Comparison of ENCODE assay signal across 8 cellular contexts in genomic region chrX:40169193-40170086, GRCh38.
A peak's percentile ranks its signal among the peaks of the same experiment; 100 is the strongest.
DNase-seq lines count a peak whose midpoint lies in the region; ATAC-seq and TF ChIP-seq lines count a peak whose summit lies in the region.

No MANE protein-coding gene starts in this region.

- H3K4me2 ChIP-seq in Karpas-422 (ENCODE audit: low read depth, low read length, poor library complexity, severe bottlenecking) (peak overlapping the region; percentile 44), SK-N-SH (peak overlapping the region; percentile 71)

- DNase-seq in CD4-positive, CD25-positive, alpha-beta regulatory T cell: peak; percentile 63 to 90 (median 77)
- DNase-seq in Karpas-422 (peak; percentile 78), SK-N-SH (peak; percentile 83), GM19238 (ENCODE audit: insufficient read length, low spot score) (no peak)
- DNase-seq in activated naive CD4-positive, alpha-beta T cell treated with anti-CD3 and anti-CD28 coated beads, Interleukin-2, amount 10 ng/mL, durations not matched to agents 7 days and 5 days: peak; percentile 91
- peak; percentile 60 to 67 for DNase-seq in stimulated activated CD4-positive, alpha-beta T cell treated with anti-CD3 and anti-CD28 coated beads, Interleukin-2, amount 100 ng/mL, for 48 hours

- H3K9me2 ChIP-seq in Karpas-422 (replicated peaks; ENCODE audit: insufficient read depth, low read length) (no peaks in the 10 kb centered on the region), SK-N-SH (no peaks in the 10 kb centered on the region)

- peak; percentile 63 to 67 for ATAC-seq in CD4-positive, CD25-positive, alpha-beta regulatory T cell (ENCODE audit: low read depth in 2 of 2)
- ATAC-seq in GM21381 (IDR thresholded peaks at IDR 0.05; ENCODE audit: unreplicated experiment): peak; percentile 44

- no peaks in the 10 kb centered on the region for H4K20me1 ChIP-seq in Karpas-422 (ENCODE audit: insufficient read depth, low read depth, low read length)
- no peaks in the 10 kb centered on the region for H4K20me1 ChIP-seq in SK-N-SH (ENCODE audit: insufficient read depth)

- peak overlapping the region; percentile 95 to 97 (median 97) for H3K27ac Mint-ChIP-seq in CD4-positive, CD25-positive, alpha-beta regulatory T cell
- H3K27ac Mint-ChIP-seq in activated naive CD4-positive, alpha-beta T cell treated with anti-CD3 and anti-CD28 coated beads, Interleukin-2, amount 10 ng/mL, durations not matched to agents 7 days and 5 days: peak overlapping the region; percentile 99

- peak overlapping the region; percentile 54 for H3K9ac ChIP-seq in Karpas-422 (ENCODE audit: low read length)
- no peak overlapping the region for H3K9ac ChIP-seq in SK-N-SH
- H3K9ac ChIP-seq in iPS-18a (ENCODE audit: low read length): peak overlapping the region; percentile 59

- POLR2A ChIA-PET in SK-N-SH (lab: Yijun Ruan, JAX): interaction anchor here (0.9 to 1.2 kb wide), 3 partner anchors 68 to 82 kb away, joined by 3 to 4 read pairs (median 3); partner anchors contain the start of gene BCOR

- CTCF ChIA-PET in SK-N-SH (lab: Yijun Ruan, JAX): interaction anchor here (0.6 to 1.7 kb wide), 4 partner anchors 28 to 914 kb away, joined by 3 to 4 read pairs (median 4); no protein-coding TSS in a partner anchor
- CTCF ChIA-PET in activated naive CD4-positive, alpha-beta T cell treated with anti-CD3 and anti-CD28 coated beads, Interleukin-2, amount 10 ng/mL, durations not matched to agents 7 days and 5 days (lab: Charles Lee): interaction anchor here (0.9 to 1.2 kb wide), 2 partner anchors 8 to 88 kb away, joined by 3 read pairs; no protein-coding TSS in a partner anchor

- peaks cover 12% of the 10 kb centered on the region for H3K27me3 Mint-ChIP-seq in CD4-positive, CD25-positive, alpha-beta regulatory T cell
- H3K27me3 Mint-ChIP-seq in activated naive CD4-positive, alpha-beta T cell treated with anti-CD3 and anti-CD28 coated beads, Interleukin-2, amount 10 ng/mL, durations not matched to agents 7 days and 5 days: peaks cover 5% of the 10 kb centered on the region

- no peaks in the 10 kb centered on the region for H3K27me3 ChIP-seq in CD4-positive, CD25-positive, alpha-beta regulatory T cell (ENCODE audit: control insufficient read depth, insufficient read depth, low read length)
- H3K27me3 ChIP-seq in Karpas-422 (ENCODE audit: low read length) (no peaks in the 10 kb centered on the region), SK-N-SH (ENCODE audit: insufficient read depth) (peaks cover 57% of the 10 kb centered on the region), iPS-18a (ENCODE audit: control insufficient read depth, insufficient read depth, low read length) (peaks cover 81% of the 10 kb centered on the region)

- H3K9me3 Mint-ChIP-seq in CD4-positive, CD25-positive, alpha-beta regulatory T cell: peaks cover 0 to 2% (median 0%) of the 10 kb centered on the region in 7 donors
- no peaks in the 10 kb centered on the region for H3K9me3 Mint-ChIP-seq in activated naive CD4-positive, alpha-beta T cell treated with anti-CD3 and anti-CD28 coated beads, Interleukin-2, amount 10 ng/mL, durations not matched to agents 7 days and 5 days

- WGBS in SK-N-SH (ENCODE audit: low lambda C conversion rate): 23% methylated on average over 25 of the region's 44 CpGs

- TF ChIP-seq RAD21 in SK-N-SH (IDR thresholded peaks at IDR 0.05; ENCODE audit: low read length): peak; percentile 73

- peaks cover 12 to 66% (median 29%) of the 10 kb centered on the region in 4 donors for H3K4me1 Mint-ChIP-seq in CD4-positive, CD25-positive, alpha-beta regulatory T cell
- peaks cover 61% of the 10 kb centered on the region for H3K4me1 Mint-ChIP-seq in activated naive CD4-positive, alpha-beta T cell treated with anti-CD3 and anti-CD28 coated beads, Interleukin-2, amount 10 ng/mL, durations not matched to agents 7 days and 5 days

- H2AFZ ChIP-seq in Karpas-422 (ENCODE audit: low read length): no peak overlapping the region; the same call in 1 of the 2 replicates
- peak overlapping the region; percentile 24; the same call in 1 of the 2 replicates for H2AFZ ChIP-seq in SK-N-SH (ENCODE audit: low read depth)

- H3K36me3 Mint-ChIP-seq in CD4-positive, CD25-positive, alpha-beta regulatory T cell: no peaks in the 10 kb centered on the region
- no peaks in the 10 kb centered on the region for H3K36me3 Mint-ChIP-seq in activated naive CD4-positive, alpha-beta T cell treated with anti-CD3 and anti-CD28 coated beads, Interleukin-2, amount 10 ng/mL, durations not matched to agents 7 days and 5 days

- TF ChIP-seq CTCF in SK-N-SH (IDR thresholded peaks at IDR 0.05): peak; percentile 67

- H3K4me3 Mint-ChIP-seq in CD4-positive, CD25-positive, alpha-beta regulatory T cell: peak overlapping the region; percentile 90 to 97 (median 93)
- peak overlapping the region; percentile 85 for H3K4me3 Mint-ChIP-seq in activated naive CD4-positive, alpha-beta T cell treated with anti-CD3 and anti-CD28 coated beads, Interleukin-2, amount 10 ng/mL, durations not matched to agents 7 days and 5 days

- H3K36me3 ChIP-seq in CD4-positive, CD25-positive, alpha-beta regulatory T cell (ENCODE audit: control insufficient read depth, insufficient read depth, low read length): no peaks in the 10 kb centered on the region
- H3K36me3 ChIP-seq in Karpas-422 (ENCODE audit: insufficient read depth, low read length) (no peaks in the 10 kb centered on the region), SK-N-SH (replicated peaks in 1 of 2; ENCODE audit: control insufficient read depth in 1 of 2, insufficient read depth in 2 of 2, low read length in 1 of 2) (no peaks in the 10 kb centered on the region), iPS-18a (ENCODE audit: control insufficient read depth, low read depth, low read length) (no peaks in the 10 kb centered on the region)

- TF ChIP-seq EP300 in SK-N-SH (IDR thresholded peaks at IDR 0.05; ENCODE audit: borderline replicate concordance in 1 of 2, low read depth in 1 of 2, low read length in 1 of 2): peak in 1 of 2 experiments; percentile 43; a peak in 2 of 4 replicates

- H3K9me3 ChIP-seq in CD4-positive, CD25-positive, alpha-beta regulatory T cell (ENCODE audit: control insufficient read depth in 2 of 2, low read length in 2 of 2): no peaks in the 10 kb centered on the region
- H3K9me3 ChIP-seq in Karpas-422 (ENCODE audit: low read length): no peaks in the 10 kb centered on the region
- H3K9me3 ChIP-seq in SK-N-SH: no peaks in the 10 kb centered on the region
- H3K9me3 ChIP-seq in iPS-18a (ENCODE audit: control insufficient read depth, low read depth, low read length): no peaks in the 10 kb centered on the region

- H3K4me1 ChIP-seq in CD4-positive, CD25-positive, alpha-beta regulatory T cell (ENCODE audit: control insufficient read depth, insufficient read depth, low read length, poor library complexity, severe bottlenecking): peaks cover 58% of the 10 kb centered on the region
- H3K4me1 ChIP-seq in Karpas-422 (ENCODE audit: low read length) (peaks cover 51% of the 10 kb centered on the region), SK-N-SH (ENCODE audit: control insufficient read depth in 1 of 2, insufficient read depth in 2 of 2, low read depth in 1 of 2, low read length in 1 of 2) (peaks cover 8 to 68% of the 10 kb centered on the region in 2 experiments; a peak in 3 of 4 replicates), iPS-18a (ENCODE audit: control insufficient read depth, low read depth, low read length) (peaks cover 69% of the 10 kb centered on the region)

- H3K4me3 ChIP-seq in CD4-positive, CD25-positive, alpha-beta regulatory T cell (ENCODE audit: low read depth, low read length): peak overlapping the region; percentile 74
- H3K4me3 ChIP-seq in Karpas-422 (ENCODE audit: low read length) (peak overlapping the region; percentile 19; the same call in 1 of the 2 replicates), SK-N-SH (ENCODE audit: low read depth in 2 of 2, low read length in 1 of 2) (peak overlapping the region in 1 of 2 experiments; percentile 54; a peak in 2 of 4 replicates), iPS-18a (ENCODE audit: low read length) (peak overlapping the region; percentile 59)

- H3K27ac ChIP-seq in CD4-positive, CD25-positive, alpha-beta regulatory T cell (ENCODE audit: insufficient read depth, low read length, poor library complexity, severe bottlenecking): peak overlapping the region; percentile 91
- H3K27ac ChIP-seq in Karpas-422 (ENCODE audit: low read length) (peak overlapping the region; percentile 65; the same call in 1 of the 2 replicates), SK-N-SH (ENCODE audit: low read depth in 2 of 2, low read length in 1 of 2) (peak overlapping the region in 1 of 2 experiments; percentile 91; a peak in 2 of 4 replicates), iPS-18a (ENCODE audit: low read length) (peak overlapping the region; percentile 65)

- no peaks in the 10 kb centered on the region for H3K79me2 ChIP-seq in Karpas-422 (ENCODE audit: low read length)
- no peaks in the 10 kb centered on the region for H3K79me2 ChIP-seq in SK-N-SH (ENCODE audit: insufficient read depth)

- no peaks in the 10 kb centered on the region for H3F3A ChIP-seq in SK-N-SH (replicated peaks; ENCODE audit: insufficient read depth)

TF ChIP-seq in SK-N-SH, 30 proteins besides CTCF, POLR2A, EP300 and RAD21 (continues in another document):
- TF ChIP-seq SMC3 (IDR thresholded peaks at IDR 0.05; ENCODE audit: low read depth, low read length) (peak; percentile 47), FOSL2 (IDR thresholded peaks at IDR 0.05; ENCODE audit: borderline replicate concordance, low read depth) (no peak), NRF1 (IDR thresholded peaks at IDR 0.05; ENCODE audit: low read depth, low read length) (no peak), RXRA (IDR thresholded peaks at IDR 0.05; ENCODE audit: borderline replicate concordance, low read depth) (no peak), USF2 (IDR thresholded peaks at IDR 0.05; ENCODE audit: borderline replicate concordance, low read depth, low read length) (no peak), FOXM1 (IDR thresholded peaks at IDR 0.05; ENCODE audit: low read depth) (peak; percentile 81), ELF1 (IDR thresholded peaks at IDR 0.05) (no peak), MAX (IDR thresholded peaks at IDR 0.05; ENCODE audit: low read depth) (0 out of 2 replicates have a peak, but pooled peaks have one; percentile 28), GATA2 (CRISPR knock-in tag; IDR thresholded peaks at IDR 0.05) (no peak), TAF1 (IDR thresholded peaks at IDR 0.05; ENCODE audit: borderline replicate concordance, low read depth, low read length) (no peak), RCOR1 (IDR thresholded peaks at IDR 0.05; ENCODE audit: low read length) (no peak)
